Comparison of ENCODE assay signal across 18 cellular contexts in the genomic region with DNA sequence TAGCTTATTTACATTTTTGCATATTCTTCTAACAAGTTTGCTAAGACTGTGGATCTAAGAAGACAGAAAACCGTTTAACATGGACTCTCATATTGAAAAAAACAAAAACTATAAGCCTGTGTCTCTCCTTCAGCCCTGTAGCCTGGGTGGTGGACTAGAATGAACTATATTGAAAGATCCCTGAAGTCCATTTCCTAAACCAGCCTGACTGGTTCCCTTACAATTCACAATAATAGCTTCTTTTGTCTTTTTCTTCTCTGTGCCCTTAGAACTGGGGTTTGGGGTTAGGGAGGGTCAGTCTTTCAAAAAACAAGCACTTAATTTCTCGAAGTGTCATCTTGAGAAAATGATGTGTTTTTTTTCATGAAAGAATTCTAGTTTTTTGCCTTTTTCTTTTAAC.
"Had no signal": no experiment of that assay in that cellular context is flagged by ENCODE, and none has a peak within 500 bp of the region (broad histone marks: within the 10 kb centered on the region; RNA-seq: fewer than 3 reads in every experiment).

No MANE protein-coding gene starts in this region.

- H3K4me1 Mint-ChIP-seq: activated CD4-positive, alpha-beta T cell treated with anti-CD3 and anti-CD28 coated beads, Interleukin-2, amount 10 ng/mL, durations not matched to agents 7 days and 5 days; activated naive CD4-positive, alpha-beta T cell treated with anti-CD3 and anti-CD28 coated beads, Interleukin-2, amount 50 U/mL, for 24 hours; naive thymus-derived CD4-positive, alpha-beta T cell had no signal

- H3K27ac Mint-ChIP-seq: activated CD4-positive, alpha-beta T cell treated with anti-CD3 and anti-CD28 coated beads, Interleukin-2, amount 10 ng/mL, durations not matched to agents 7 days and 5 days; activated CD8-positive, alpha-beta memory T cell treated with anti-CD3 and anti-CD28 coated beads, Interleukin-2, amount 10 ng/mL, durations not matched to agents 7 days and 5 days; activated CD8-positive, alpha-beta T cell treated with anti-CD3 and anti-CD28 coated beads for 36 hours; activated naive CD4-positive, alpha-beta T cell treated with anti-CD3 and anti-CD28 coated beads, Interleukin-2, amount 50 U/mL, for 24 hours; activated T-helper 1 cell treated with anti-CD3 and anti-CD28 coated beads, Interleukin-12 subunit alpha, Interleukin-12 subunit beta, Interleukin-2, Interleukin-4 antibody, amounts not matched to agents 30 ng/mL and 10 ng/mL and 1 ng/mL, durations not matched to agents 14 hours and 24 hours and 36 hours; naive thymus-derived CD4-positive, alpha-beta T cell; stimulated activated naive B cell treated with anti-CD40 and anti-IgM and Interleukin-4, amounts not matched to agents 10 μg/mL and 1 μg/mL and 100 μg/mL, for 72 hours had no signal

- H3K27me3 Mint-ChIP-seq: activated CD4-positive, alpha-beta T cell treated with anti-CD3 and anti-CD28 coated beads, Interleukin-2, amount 10 ng/mL, durations not matched to agents 7 days and 5 days; activated CD8-positive, alpha-beta memory T cell treated with anti-CD3 and anti-CD28 coated beads, Interleukin-2, amount 10 ng/mL, durations not matched to agents 7 days and 5 days; activated CD8-positive, alpha-beta T cell treated with anti-CD3 and anti-CD28 coated beads for 36 hours; activated naive CD4-positive, alpha-beta T cell treated with anti-CD3 and anti-CD28 coated beads, Interleukin-2, amount 50 U/mL, for 24 hours; naive thymus-derived CD4-positive, alpha-beta T cell; stimulated activated naive B cell treated with anti-CD40 and anti-IgM and Interleukin-4, amounts not matched to agents 10 μg/mL and 1 μg/mL and 100 μg/mL, for 72 hours had no signal

- DNase-seq: activated CD4-positive, alpha-beta T cell treated with anti-CD3 and anti-CD28 coated beads, Interleukin-2, amount 10 ng/mL, durations not matched to agents 7 days and 5 days; activated CD8-positive, alpha-beta memory T cell treated with anti-CD3 and anti-CD28 coated beads, Interleukin-2, amount 10 ng/mL, durations not matched to agents 7 days and 5 days; activated CD8-positive, alpha-beta T cell treated with anti-CD3 and anti-CD28 coated beads for 36 hours; activated gamma-delta T cell treated with Interleukin-2 at 50 U/mL for 16 hours; anterior cingulate cortex; body of pancreas; cortex of kidney; hippocampal formation; mesenchymal stem cell; naive thymus-derived CD4-positive, alpha-beta T cell; retina; stimulated activated CD4-positive, alpha-beta T cell treated with anti-CD3 and anti-CD28 coated beads, Interleukin-2, amount 100 ng/mL, for 48 hours; stimulated activated CD8-positive, alpha-beta memory T cell treated with anti-CD3 and anti-CD28 coated beads, Interleukin-4, amount 100 ng/mL, for 48 hours; stimulated activated naive B cell treated with anti-CD40 and anti-IgM and Interleukin-4, amounts not matched to agents 10 μg/mL and 1 μg/mL and 100 μg/mL, for 72 hours; transverse colon had no signal

- H3K9me3 Mint-ChIP-seq: activated naive CD4-positive, alpha-beta T cell treated with anti-CD3 and anti-CD28 coated beads, Interleukin-2, amount 50 U/mL, for 24 hours had no signal

- ATAC-seq: activated CD4-positive, CD25-positive, alpha-beta regulatory T cell treated with anti-CD3 and anti-CD28 coated beads, Interleukin-2, amount 50 U/mL, for 24 hours; activated CD8-positive, alpha-beta memory T cell treated with anti-CD3 and anti-CD28 coated beads, Interleukin-2, amount 10 ng/mL, durations not matched to agents 7 days and 5 days; activated CD8-positive, alpha-beta T cell treated with anti-CD3 and anti-CD28 coated beads for 36 hours; body of pancreas; naive thymus-derived CD4-positive, alpha-beta T cell; stimulated activated naive B cell treated with anti-CD40 and anti-IgM and Interleukin-4, amounts not matched to agents 10 μg/mL and 1 μg/mL and 100 μg/mL, for 72 hours had no signal

- H3K4me3 Mint-ChIP-seq: activated CD4-positive, alpha-beta T cell treated with anti-CD3 and anti-CD28 coated beads, Interleukin-2, amount 10 ng/mL, durations not matched to agents 7 days and 5 days; activated CD8-positive, alpha-beta memory T cell treated with anti-CD3 and anti-CD28 coated beads, Interleukin-2, amount 10 ng/mL, durations not matched to agents 7 days and 5 days; activated CD8-positive, alpha-beta T cell treated with anti-CD3 and anti-CD28 coated beads for 36 hours; activated naive CD4-positive, alpha-beta T cell treated with anti-CD3 and anti-CD28 coated beads, Interleukin-2, amount 50 U/mL, for 24 hours; activated T-helper 1 cell treated with anti-CD3 and anti-CD28 coated beads, Interleukin-12 subunit alpha, Interleukin-12 subunit beta, Interleukin-2, Interleukin-4 antibody, amounts not matched to agents 30 ng/mL and 10 ng/mL and 1 ng/mL, durations not matched to agents 14 hours and 24 hours and 36 hours; naive thymus-derived CD4-positive, alpha-beta T cell; stimulated activated naive B cell treated with anti-CD40 and anti-IgM and Interleukin-4, amounts not matched to agents 10 μg/mL and 1 μg/mL and 100 μg/mL, for 72 hours had no signal
